2 cellular contexts compared by ENCODE assay signal in genomic region chr5:121138952-121139351, GRCh38.
A peak's percentile ranks its signal among the peaks of the same experiment; 100 is the strongest.
TF ChIP-seq lines count a peak whose summit lies in the region.

No MANE protein-coding gene starts in this region.

TF ChIP-seq in SK-N-SH, 30 proteins besides CTCF, POLR2A, EP300 and RAD21:
- TF ChIP-seq REST (IDR thresholded peaks at IDR 0.05; ENCODE audit: low read depth, low read length) (no peak), GATA2 (CRISPR knock-in tag; IDR thresholded peaks at IDR 0.05) (peak; percentile 7; the same call in 1 of the 2 replicates)

TF ChIP-seq in endothelial cell of umbilical vein, 7 proteins besides CTCF, POLR2A, EP300 and RAD21 (continued from another document):
- TF ChIP-seq MAX (IDR thresholded peaks at IDR 0.05; ENCODE audit: insufficient read depth, insufficient read length) (no peak), JUN (IDR thresholded peaks at IDR 0.05; ENCODE audit: borderline replicate concordance, insufficient read depth, insufficient read length, low read depth) (no peak), POLR2AphosphoS5 (IDR thresholded peaks at IDR 0.05; ENCODE audit: insufficient read depth, low read depth, low read length) (no peak), GATA2 (IDR thresholded peaks at IDR 0.05; ENCODE audit: insufficient read depth, insufficient read length, low read depth, low read length) (no peak)
TF ChIP-seq in endothelial cell of umbilical vein: peak in this region for 0.
